3 cellular contexts compared by ENCODE assay signal in genomic region chr4:77983612-77984311, GRCh38.
A peak's percentile ranks its signal among the peaks of the same experiment; 100 is the strongest.
DNase-seq lines count a peak whose midpoint lies in the region; FAIRE-seq and TF ChIP-seq lines count a peak whose summit lies in the region.
"Not testable (repeated sequence)": the region's sequence is repeated elsewhere in the genome, so short reads cannot be mapped to it uniquely, and the experiment has no call there.

No MANE protein-coding gene starts in this region.

- H3K36me3 ChIP-seq in kidney (ENCODE audit: control insufficient read depth in 1 of 2, insufficient read depth in 2 of 2, low read length in 2 of 2); testis (ENCODE audit: low read depth, missing control alignments): not testable (repeated sequence)

- H3K27me3 ChIP-seq in testis, result not testable (repeated sequence)

- not testable (repeated sequence) for TF ChIP-seq CTCF in kidney (IDR thresholded peaks at IDR 0.05; ENCODE audit: borderline replicate concordance, extremely low read depth, insufficient read depth); testis (IDR thresholded peaks at IDR 0.05)

- intact Hi-C loops in kidney (cut with DNase I); testis (cut with DNase I; ENCODE audit: low total_unique reads): not testable (repeated sequence)

- FAIRE-seq in kidney (lab: Jason Lieb, UNC), result not testable (repeated sequence)

- not testable (repeated sequence) for TF ChIP-seq POLR2A in testis (IDR thresholded peaks at IDR 0.05)

- peak; percentile 9 for DNase-seq in activated gamma-delta T cell (lab: John Stamatoyannopoulos, UW)
- peak; percentile 56 for DNase-seq in kidney
- DNase-seq in testis, result not testable (repeated sequence)

- H3K4me3 ChIP-seq in kidney (ENCODE audit: low read length in 2 of 2), result not testable (repeated sequence)
- H3K4me3 ChIP-seq in testis, result peak overlapping the region; percentile 27 to 44

- H3K9me3 ChIP-seq in kidney (ENCODE audit: control insufficient read depth in 1 of 2, low read length in 2 of 2); testis: not testable (repeated sequence)

- WGBS in testis, 2 donors, result 41 to 79% methylated on average over 13 to 44 of the region's 44 CpGs

- not testable (repeated sequence) for H3K27ac ChIP-seq in kidney (ENCODE audit: low read depth in 2 of 2, low read length in 2 of 2); testis

- not testable (repeated sequence) for H3K4me1 ChIP-seq in kidney (ENCODE audit: control insufficient read depth in 1 of 2, insufficient read depth in 1 of 2, low read depth in 1 of 2, low read length in 2 of 2); testis

- H3K9ac ChIP-seq in kidney (ENCODE audit: low read length in 2 of 2), result not testable (repeated sequence)
